ENCODE assay signal across 16 cellular contexts in genomic region chr9:13719981-13720380, GRCh38.
A peak's percentile ranks its signal among the peaks of the same experiment; 100 is the strongest.
DNase-seq lines count a peak whose midpoint lies in the region; ATAC-seq and TF ChIP-seq lines count a peak whose summit lies in the region.
"Had no signal": no experiment of that assay in that cellular context is flagged by ENCODE, and none has a peak within 500 bp of the region (broad histone marks: within the 10 kb centered on the region; RNA-seq: fewer than 3 reads in every experiment).

No MANE protein-coding gene starts in this region.

- TF ChIP-seq CTCF in choroid plexus epithelial cell (conservative IDR thresholded peaks at IDR 0.05; ENCODE audit: low read depth, low read length): no peak
- TF ChIP-seq CTCF in transverse colon (IDR thresholded peaks at IDR 0.05): no peak

- no peak overlapping the region for H2BK5ac ChIP-seq in mesendoderm (ENCODE audit: low read length)

- no peaks in the 10 kb centered on the region for H3K79me1 ChIP-seq in mesendoderm (ENCODE audit: low read length)

- intact Hi-C loops in right cardiac atrium (cut with DNase I) (no loop called here), cardiac septum (cut with DNase I) (no loop called here), transverse colon (cut with DNase I; ENCODE audit: low total_unique reads) (loop anchor here (1.0 kb wide), 1 partner anchor 31 kb away; no protein-coding TSS in a partner anchor)

- no peak overlapping the region for H3K4ac ChIP-seq in mesendoderm (ENCODE audit: low read depth, low read length)

- no peak overlapping the region for H3K4me2 ChIP-seq in mesendoderm (ENCODE audit: low read length)

- no peak for TF ChIP-seq POLR2A in transverse colon (IDR thresholded peaks at IDR 0.05)

- H2BK15ac ChIP-seq in mesendoderm (replicated peaks; ENCODE audit: low read depth): no peak overlapping the region

- H3K9ac ChIP-seq in mesendoderm (ENCODE audit: low read length): no peak overlapping the region

- peak overlapping the region; percentile 54 for H2BK120ac ChIP-seq in mesendoderm (ENCODE audit: low read depth, low read length)

- no peak overlapping the region for H3K18ac ChIP-seq in mesendoderm (ENCODE audit: low read length)

- in situ Hi-C loops in transverse colon (cut with MboI; ENCODE audit: low pct_ligation_motif_present in 1 of 4, low pct_unique_long_range_greater_than_20kb in 1 of 4, low sequenced_read_pairs in 3 of 4): no loop called here

- H3K27ac ChIP-seq in right cardiac atrium (ENCODE audit: low read length) (peak overlapping the region; percentile 43), mesendoderm (ENCODE audit: low read depth, low read length) (no peak overlapping the region), transverse colon (no peak overlapping the region)
- H3K27ac ChIP-seq: spleen had no signal

- H3K36me3 ChIP-seq in mesendoderm (ENCODE audit: control insufficient read depth, insufficient read depth, low read length) (no peaks in the 10 kb centered on the region), transverse colon (no peaks in the 10 kb centered on the region)
- H3K36me3 ChIP-seq: spleen had no signal

- H3K79me2 ChIP-seq in mesendoderm (ENCODE audit: control insufficient read depth, insufficient read depth, low read length): no peaks in the 10 kb centered on the region

- H3K4me1 ChIP-seq in right cardiac atrium (ENCODE audit: control insufficient read depth, insufficient read depth, low read length) (peaks cover 6% of the 10 kb centered on the region), mesendoderm (ENCODE audit: control insufficient read depth, low read depth, low read length) (no peaks in the 10 kb centered on the region), transverse colon (no peaks in the 10 kb centered on the region)
- H3K4me1 ChIP-seq: Caco-2, spleen had no signal

- no peak overlapping the region for H2AK5ac ChIP-seq in mesendoderm (ENCODE audit: low read length)

- no peak for TF ChIP-seq EP300 in transverse colon (IDR thresholded peaks at IDR 0.05; ENCODE audit: low read depth)

- DNase-seq in right cardiac atrium (no peak), cardiac septum (ENCODE audit: low spot score) (no peak), choroid plexus epithelial cell (ENCODE audit: low read depth) (peak; percentile 94), mesendoderm (no peak), transverse colon (no peak), NCI-H510A (lab: John Stamatoyannopoulos, UW) (no peak), NCI-H2107 treated with DMSO at 0.1 percent for 48 hours (lab: John Stamatoyannopoulos, UW; ENCODE audit: unreplicated experiment) (no peak)
- DNase-seq: activated CD8-positive, alpha-beta memory T cell treated with anti-CD3 and anti-CD28 coated beads, Interleukin-2, amount 50 U/mL, for 48 hours; Caco-2; left cardiac atrium; naive thymus-derived CD8-positive, alpha-beta T cell; NCI-H2171 treated with DMSO at 0.1 percent for 48 hours; spleen had no signal

- no peak overlapping the region for H3K23ac ChIP-seq in mesendoderm (ENCODE audit: low read length)

- ATAC-seq in right cardiac atrium (peak in 1 of 2 donors; percentile 28), GM18861 (IDR thresholded peaks at IDR 0.05; ENCODE audit: unreplicated experiment) (no peak)
- ATAC-seq: activated naive CD4-positive, alpha-beta T cell treated with anti-CD3 and anti-CD28 coated beads, Interleukin-2, amount 50 U/mL, for 72 hours; naive thymus-derived CD8-positive, alpha-beta T cell; WTC11 had no signal

- H3K9me3 ChIP-seq in right cardiac atrium (ENCODE audit: control insufficient read depth, low read length) (no peaks in the 10 kb centered on the region), transverse colon (no peaks in the 10 kb centered on the region)
- H3K9me3 ChIP-seq: Caco-2, spleen had no signal

- no peaks in the 10 kb centered on the region for H3K27me3 ChIP-seq in right cardiac atrium (ENCODE audit: control insufficient read depth, insufficient read depth)
- H3K27me3 ChIP-seq in mesendoderm (ENCODE audit: insufficient read depth, low read length, poor library complexity): no peaks in the 10 kb centered on the region
- no peaks in the 10 kb centered on the region for H3K27me3 ChIP-seq in transverse colon
- H3K27me3 ChIP-seq: spleen had no signal

- WGBS in right cardiac atrium: 50% methylated on average over 3 of the region's 3 CpGs
- WGBS in mesendoderm (ENCODE audit: extremely low coverage, insufficient coverage, low lambda C conversion rate): no CpG with 5 or more reads among the region's 3 CpGs
- WGBS in transverse colon (ENCODE audit: low coverage in 1 of 2), 2 donors: 52 to 67% methylated on average over 2 to 3 of the region's 3 CpGs

- H4K5ac ChIP-seq in mesendoderm (ENCODE audit: low read length): no peak overlapping the region

- H4K8ac ChIP-seq in mesendoderm (ENCODE audit: low read depth, low read length): no peak overlapping the region

- no peak overlapping the region for H3K4me3 ChIP-seq in right cardiac atrium (ENCODE audit: low read length)
- H3K4me3 ChIP-seq in choroid plexus epithelial cell (ENCODE audit: low read depth, low read length): no peak overlapping the region
- no peak overlapping the region for H3K4me3 ChIP-seq in mesendoderm (ENCODE audit: low read length)
- no peak overlapping the region for H3K4me3 ChIP-seq in transverse colon
- H3K4me3 ChIP-seq: spleen had no signal

- no peak overlapping the region for H3K56ac ChIP-seq in mesendoderm (ENCODE audit: low read length)
